Comparison of ENCODE assay signal across 17 cellular contexts in the genomic region with DNA sequence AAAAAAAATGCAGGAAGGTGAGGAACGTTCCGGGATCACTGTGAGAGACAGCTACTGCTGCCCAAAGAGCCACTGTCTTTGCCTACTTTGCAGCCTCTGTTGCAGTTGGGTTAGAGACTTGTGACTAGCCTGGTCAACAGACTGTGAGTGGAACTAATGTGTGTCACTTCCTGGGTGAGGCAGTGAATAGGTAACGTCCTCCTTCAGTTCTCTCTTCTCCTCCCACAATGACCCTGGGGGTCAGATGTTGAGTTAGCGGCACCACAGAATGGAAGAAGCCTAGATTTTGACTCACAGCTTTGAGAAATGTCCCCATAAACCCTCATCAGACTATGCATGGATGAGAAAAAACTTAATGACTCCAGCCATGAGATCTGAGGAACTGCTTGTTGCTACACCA. TPM values are rescaled to one million over a fixed set of nuclear protein-coding genes. Genes with fewer than 3 reads are reported as not detected.
A peak's percentile ranks its signal among the peaks of the same experiment; 100 is the strongest.
DNase-seq lines count a peak whose midpoint lies in the region; ATAC-seq, FAIRE-seq and TF ChIP-seq lines count a peak whose summit lies in the region.
"Had no signal": no experiment of that assay in that cellular context is flagged by ENCODE, and none has a peak within 500 bp of the region (broad histone marks: within the 10 kb centered on the region; RNA-seq: fewer than 3 reads in every experiment).

No MANE protein-coding gene starts in this region.

- no peaks in the 10 kb centered on the region; a peak in 1 of 4 replicates for H3K36me3 ChIP-seq in GM12878 (ENCODE audit: control insufficient read depth in 2 of 2, insufficient read depth in 2 of 2, low read length in 1 of 2)
- H3K36me3 ChIP-seq: uterus had no signal

- 73% methylated on average over 4 of the region's 4 CpGs for WGBS in GM12878 (ENCODE audit: insufficient coverage, insufficient replicate concordance, low lambda C conversion rate, missing lambda C conversion rate)

- peak; percentile 12 for DNase-seq in EH (ENCODE audit: low read depth)
- DNase-seq in M059J (ENCODE audit: low read depth) = peak; percentile 67
- DNase-seq in GM12878 (ENCODE audit: low read depth, low spot score) = no peak
- peak; percentile 49 for DNase-seq in kidney glomerular epithelial cell (lab: John Stamatoyannopoulos, UW)
- DNase-seq in NK-92 treated with Interleukin-12 subunit alpha and Interleukin-12 subunit beta, amount 100 ng/mL, for 24 hours (lab: John Stamatoyannopoulos, UW) = no peak
- no peak for DNase-seq in NCI-H1694 (lab: John Stamatoyannopoulos, UW)
- DNase-seq: activated effector memory CD4-positive, alpha-beta T cell treated with anti-CD3 and anti-CD28 coated beads, Interleukin-2, amount 50 U/mL, for 16 hours; AML-193; GOT3; KG1; mesenchymal stem cell; NCI-H1436 treated with DMSO at 0.1 percent for 48 hours; NCI-H446; uterus had no signal

- H3K79me2 ChIP-seq in GM12878 (ENCODE audit: control insufficient read depth, insufficient read depth, low read length) = no peaks in the 10 kb centered on the region

- POLR2A ChIA-PET in GM12878 (lab: Charles Lee) = no interaction called here

- FAIRE-seq in GM12878 (lab: Jason Lieb, UNC) = no peak

- TF ChIP-seq EP300 in GM12878 (IDR thresholded peaks at IDR 0.05; ENCODE audit: borderline replicate concordance in 1 of 2, control insufficient read depth in 1 of 2, low read depth in 2 of 2, low read length in 2 of 2) = no peak

- no peak overlapping the region for H3K4me2 ChIP-seq in GM12878 (ENCODE audit: control insufficient read depth, insufficient read depth)

- no peak for TF ChIP-seq CTCF in GM12878 (IDR thresholded peaks at IDR 0.05 in 2 of 3, conservative IDR thresholded peaks at IDR 0.05 in 1 of 3; ENCODE audit: control insufficient read depth in 2 of 3, extremely low read depth in 1 of 3, insufficient read depth in 1 of 3, low read depth in 3 of 3, low read length in 3 of 3)

- H3K27ac ChIP-seq in GM12878 (ENCODE audit: control insufficient read depth, insufficient read depth) = no peak overlapping the region
- H3K27ac ChIP-seq: uterus had no signal

- TF ChIP-seq POLR2A in GM12878 (IDR thresholded peaks at IDR 0.05; ENCODE audit: low read depth, low read length) = no peak

- H4K20me1 ChIP-seq in GM12878 (ENCODE audit: control insufficient read depth, insufficient read depth) = no peaks in the 10 kb centered on the region

- BruUV-seq in GM12878 (replicated peaks; lab: Mats Ljungman, UMichigan) = no TSS peak

- peaks cover 5% of the 10 kb centered on the region for H3K4me1 ChIP-seq in GM12878 (ENCODE audit: control insufficient read depth, insufficient read depth, low read length)
- H3K4me1 ChIP-seq: uterus had no signal

- no peak overlapping the region for H3K9ac ChIP-seq in GM12878 (ENCODE audit: control insufficient read depth, insufficient read depth, low read length)

- SMC1A ChIA-PET in GM12878 (lab: Charles Lee; ENCODE audit: uncharacterized antibody, unreplicated experiment) = interaction anchor here (0.8 kb wide), 1 partner anchor 19 kb away, joined by 3 read pairs; no protein-coding TSS in a partner anchor

- H3K9me3 ChIP-seq in GM12878 (replicated peaks; ENCODE audit: control insufficient read depth, insufficient read depth, low read length) = no peaks in the 10 kb centered on the region
- H3K9me3 ChIP-seq: uterus had no signal

- no peaks in the 10 kb centered on the region for H3K27me3 ChIP-seq in GM12878 (replicated peaks in 1 of 2; ENCODE audit: control insufficient read depth in 2 of 2, insufficient read depth in 2 of 2, low read length in 1 of 2)
- H3K27me3 ChIP-seq: uterus had no signal

- in situ Hi-C loops in GM12878 (cut with MboI) = no loop called here

- peak; percentile 17; the same call in 1 of the 3 replicates for ATAC-seq in GM12878
- ATAC-seq in HG03342 (IDR thresholded peaks at IDR 0.05; ENCODE audit: unreplicated experiment) = no peak
- ATAC-seq in GM18870 (IDR thresholded peaks at IDR 0.05; ENCODE audit: unreplicated experiment) = no peak
- ATAC-seq: stimulated activated effector memory CD8-positive, alpha-beta T cell treated with anti-CD3 and anti-CD28 coated beads, Interleukin-12 subunit alpha, Interleukin-12 subunit beta, amount 100 ng/mL, for 72 hours had no signal

- no peak for TF ChIP-seq RAD21 in GM12878 (IDR thresholded peaks at IDR 0.05; ENCODE audit: insufficient read depth, low read depth, low read length)

- H3K4me3 ChIP-seq in GM12878 = no peak overlapping the region
- H3K4me3 ChIP-seq: uterus had no signal

- intact Hi-C loops in GM12878 (cut with micrococcal nuclease; ENCODE audit: unreplicated experiment) = no loop called here

- CTCF ChIA-PET in GM12878 (lab: Yijun Ruan, JAX) = interaction anchor here (0.9 to 1.0 kb wide), 2 partner anchors 34 to 36 kb away, joined by 3 read pairs; a partner anchor contains a TSS

- H2AFZ ChIP-seq in GM12878 (ENCODE audit: control insufficient read depth, low read depth, low read length) = no peak overlapping the region; the same call in 1 of the 2 replicates

- RAD21 ChIA-PET in GM12878 (lab: Charles Lee; ENCODE audit: unreplicated experiment) = interaction anchor here (1.1 kb wide), 1 partner anchor 35 kb away, joined by 3 read pairs; no protein-coding TSS in a partner anchor

TF ChIP-seq in GM12878, 131 proteins besides CTCF, POLR2A, EP300 and RAD21:
- TF ChIP-seq NR2C2 (IDR thresholded peaks at IDR 0.05; ENCODE audit: borderline replicate concordance, control insufficient read depth, insufficient read length, low read depth) (no peak), NR2F1 (conservative IDR thresholded peaks at IDR 0.05) (peak; percentile 46; the same call in 1 of the 2 replicates)

RNA-seq across cellular contexts. Expression of a gene that starts 5.2 kb away (rescaled TPM):
- 1.4 TPM in 1 of 2 replicates, not detected in the other for total RNA-seq in M059J (2014; rRNA removed; shearing (Covaris generic))
- 0.23 and 1.8 TPM in 2 replicates for total RNA-seq in GM12878 (2013; cell fraction: nucleolus; rRNA removed)
- total RNA-seq in GM12878 (2014; rRNA removed) = 0.05 TPM in 1 of 2 replicates, not detected in the other
- total RNA-seq in GM12878 (2014; rRNA removed; fragmentation: Illumina TruSeq; extraction: Trizol) = not detected in 2 replicates
- total RNA-seq in GM12878 (2021) = not detected in 2 replicates
- polyA plus RNA-seq in GM12878 (2011; ENCODE audit: low read depth) = not detected
- polyA plus RNA-seq in GM12878 (2011; rRNA removed) = 0.22 and 0.23 TPM in 2 replicates
- 0.42 and 0.69 TPM in 2 replicates for polyA plus RNA-seq in GM12878 (2011; cell fraction: cytosol; rRNA removed)
- polyA plus RNA-seq in GM12878 (2011; cell fraction: nucleus; rRNA removed) = 0.10 and 0.34 TPM in 2 replicates
- polyA plus RNA-seq in GM12878 (2012) = 0.18 and 0.31 TPM in 2 replicates
- 0.54 TPM in 1 of 2 replicates, not detected in the other for polyA plus RNA-seq in GM12878 (2014; fragmentation: Illumina TruSeq; extraction: Trizol)
- polyA plus RNA-seq in GM12878 (2014; fragmentation: Nextera tagmentation; extraction: Ambion mirVana) = under 1 TPM in 1 of 2 experiments, not detected in 1; 0.04 TPM
- polyA plus RNA-seq in GM12878 (2014; rRNA removed) = 0.05 TPM in 1 of 2 replicates, not detected in the other
- polyA plus RNA-seq in GM12878 (2016; fragmentation: Nextera tagmentation; extraction: Ambion mirVana) = under 1 TPM; 0.06 to 0.46 TPM
- not detected in 2 replicates for polyA minus RNA-seq in GM12878 (2011; rRNA and poly(A)+ RNA removed)
- not detected in 2 replicates for polyA minus RNA-seq in GM12878 (2011; cell fraction: cytosol; rRNA and poly(A)+ RNA removed)
- 0.48 TPM in 1 of 2 replicates, not detected in the other for polyA minus RNA-seq in GM12878 (2011; cell fraction: nucleus; rRNA and poly(A)+ RNA removed)

RNA-seq across cellular contexts. Expression of a gene that starts 24.4 kb away (rescaled TPM):
- 22.8 and 36.4 TPM in 2 replicates for total RNA-seq in M059J (2014; rRNA removed; shearing (Covaris generic))
- 12.8 and 14.5 TPM in 2 replicates for total RNA-seq in GM12878 (2013; cell fraction: nucleolus; rRNA removed)
- 23.9 and 27.0 TPM in 2 replicates for total RNA-seq in GM12878 (2014; rRNA removed)
- total RNA-seq in GM12878 (2014; rRNA removed; fragmentation: Illumina TruSeq; extraction: Trizol) = 38.9 and 44.3 TPM in 2 replicates
- 27.1 and 30.9 TPM in 2 replicates for total RNA-seq in GM12878 (2021)
- 6.1 TPM for polyA plus RNA-seq in GM12878 (2011; ENCODE audit: low read depth)
- polyA plus RNA-seq in GM12878 (2011; rRNA removed) = 27.3 and 55.1 TPM in 2 replicates
- 8.5 and 11.5 TPM in 2 replicates for polyA plus RNA-seq in GM12878 (2011; cell fraction: cytosol; rRNA removed)
- 6.1 and 8.4 TPM in 2 replicates for polyA plus RNA-seq in GM12878 (2011; cell fraction: nucleus; rRNA removed)
- 18.9 and 20.5 TPM in 2 replicates for polyA plus RNA-seq in GM12878 (2012)
- polyA plus RNA-seq in GM12878 (2014; fragmentation: Illumina TruSeq; extraction: Trizol) = 47.6 and 60.6 TPM in 2 replicates
- 10 to 100 TPM; 14.7 to 40.2 TPM for polyA plus RNA-seq in GM12878 (2014; fragmentation: Nextera tagmentation; extraction: Ambion mirVana)
- 38.3 TPM in 2 replicates for polyA plus RNA-seq in GM12878 (2014; rRNA removed)
- 100 to 1,000 TPM in 1 of 2 experiments, 10 to 100 TPM in 1; 98.5 to 108 TPM for polyA plus RNA-seq in GM12878 (2016; fragmentation: Nextera tagmentation; extraction: Ambion mirVana)
- polyA minus RNA-seq in GM12878 (2011; rRNA and poly(A)+ RNA removed) = 1.8 and 3.9 TPM in 2 replicates
- polyA minus RNA-seq in GM12878 (2011; cell fraction: cytosol; rRNA and poly(A)+ RNA removed) = 4.7 and 8.6 TPM in 2 replicates
- polyA minus RNA-seq in GM12878 (2011; cell fraction: nucleus; rRNA and poly(A)+ RNA removed) = 2.4 and 4.4 TPM in 2 replicates

RNA-seq across cellular contexts. Expression of a gene that starts 36.2 kb away (rescaled TPM):
- total RNA-seq in M059J (2014; rRNA removed; shearing (Covaris generic)) = 39.9 and 55.6 TPM in 2 replicates
- 15.5 and 18.6 TPM in 2 replicates for total RNA-seq in GM12878 (2013; cell fraction: nucleolus; rRNA removed)
- total RNA-seq in GM12878 (2014; rRNA removed) (23.5 and 24.6 TPM in 2 replicates), GM12878 (2014; rRNA removed; fragmentation: Illumina TruSeq; extraction: Trizol) (25.6 and 28.9 TPM in 2 replicates), GM12878 (2021) (17.8 and 21.9 TPM in 2 replicates)
- polyA plus RNA-seq in GM12878 (2011; ENCODE audit: low read depth) = 9.5 TPM
- polyA plus RNA-seq in GM12878 (2011; rRNA removed) (25.8 and 26.4 TPM in 2 replicates), GM12878 (2014; fragmentation: Illumina TruSeq; extraction: Trizol) (25.9 and 34.2 TPM in 2 replicates), GM12878 (2014; fragmentation: Nextera tagmentation; extraction: Ambion mirVana) (1 to 10 TPM; 5.2 to 8.7 TPM), GM12878 (2014; rRNA removed) (14.3 and 14.7 TPM in 2 replicates), GM12878 (2016; fragmentation: Nextera tagmentation; extraction: Ambion mirVana) (1 to 10 TPM; 7.1 to 8.3 TPM)
- polyA plus RNA-seq in GM12878 (2011; cell fraction: cytosol; rRNA removed) = 16.5 and 17.5 TPM in 2 replicates
- 7.8 TPM in 2 replicates for polyA plus RNA-seq in GM12878 (2011; cell fraction: nucleus; rRNA removed)
- polyA plus RNA-seq in GM12878 (2012) = 10.6 and 10.9 TPM in 2 replicates
- 26.2 and 29.7 TPM in 2 replicates for polyA minus RNA-seq in GM12878 (2011; rRNA and poly(A)+ RNA removed)
- 9.5 and 10.3 TPM in 2 replicates for polyA minus RNA-seq in GM12878 (2011; cell fraction: cytosol; rRNA and poly(A)+ RNA removed)
- polyA minus RNA-seq in GM12878 (2011; cell fraction: nucleus; rRNA and poly(A)+ RNA removed) = 7.0 and 9.8 TPM in 2 replicates

Comparison
In these comparisons a context has a peak if more than half of its experiments do, and no peak if none do; other contexts are left out.
1. DNase-seq: peak in EH (single experiment), M059J (single experiment) and kidney glomerular epithelial cell (single experiment); none in GM12878 (single experiment), NK-92 treated with Interleukin-12 subunit alpha and Interleukin-12 subunit beta, amount 100 ng/mL, for 24 hours (single experiment) and NCI-H1694 (single experiment).